Comparison of ENCODE assay signal across 15 cellular contexts in the genomic region with DNA sequence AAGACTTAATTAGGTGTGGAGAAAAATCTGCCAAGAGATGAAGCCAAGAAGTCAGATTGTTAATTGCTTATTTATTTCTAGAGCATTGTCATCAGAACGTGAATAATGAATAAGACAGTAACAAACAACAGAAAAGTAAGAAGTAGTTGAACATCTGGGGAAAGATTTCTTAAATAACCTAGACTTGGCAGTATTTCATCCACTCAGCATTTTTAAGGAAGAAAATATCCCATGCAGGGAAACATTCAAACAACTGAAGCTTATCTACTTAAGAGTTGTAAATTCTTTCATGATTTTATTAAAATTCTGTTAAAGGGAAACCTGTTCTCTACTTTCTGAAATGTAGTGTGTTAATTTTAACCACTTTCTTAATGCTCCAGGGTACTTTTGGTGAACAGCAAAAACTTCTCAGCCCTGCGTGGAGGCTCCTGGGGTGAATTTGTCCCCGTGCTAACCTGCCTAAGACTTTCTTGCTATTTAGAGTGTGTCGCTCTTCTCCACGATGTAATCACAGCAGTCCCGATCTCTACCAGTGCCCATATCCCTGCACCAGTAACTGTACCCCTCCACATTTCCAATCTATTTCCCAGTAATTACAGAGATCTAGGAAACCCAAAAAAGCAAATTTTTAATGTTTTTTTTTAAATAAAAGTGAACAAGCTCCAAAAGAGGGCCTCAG.
"Had no signal": no experiment of that assay in that cellular context is flagged by ENCODE, and none has a peak within 500 bp of the region (broad histone marks: within the 10 kb centered on the region; RNA-seq: fewer than 3 reads in every experiment).

No MANE protein-coding gene starts in this region.

- H3K4me3 ChIP-seq: lower lobe of right lung, tibial artery, upper lobe of left lung, uterus had no signal

- H3K36me3 ChIP-seq: lower lobe of right lung, tibial artery, upper lobe of left lung, uterus had no signal

- H3K4me1 ChIP-seq: lower lobe of right lung, tibial artery, uterus had no signal

- H3K9me3 ChIP-seq: lower lobe of right lung, tibial artery, upper lobe of left lung, uterus had no signal

- DNase-seq: effector memory CD8-positive, alpha-beta T cell; foreskin melanocyte; head of caudate nucleus; hippocampal formation; lower lobe of right lung; midbrain; right cardiac atrium; stimulated activated CD4-positive, alpha-beta T cell treated with anti-CD3 and anti-CD28 coated beads, Interleukin-4, amount 100 ng/mL, for 1 hour; stimulated activated CD8-positive, alpha-beta memory T cell treated with anti-CD3 and anti-CD28 coated beads, Interleukin-4, amount 100 ng/mL, for 48 hours; stimulated activated naive CD8-positive, alpha-beta T cell treated with anti-CD3 and anti-CD28 coated beads, Interleukin-15, Interleukin-2, amounts not matched to agents 100 U/mL and 50 U/mL, for 24 hours; tibial artery; upper lobe of left lung; uterus had no signal

- ATAC-seq: effector memory CD8-positive, alpha-beta T cell; left lobe of liver; lower lobe of right lung; right cardiac atrium; stimulated activated effector memory CD8-positive, alpha-beta T cell treated with anti-CD3 and anti-CD28 coated beads, Interleukin-12 subunit alpha, Interleukin-12 subunit beta, amount 100 ng/mL, for 72 hours; stimulated activated naive CD8-positive, alpha-beta T cell treated with anti-CD3 and anti-CD28 coated beads, Interleukin-15, Interleukin-2, amounts not matched to agents 100 U/mL and 50 U/mL, for 24 hours had no signal

- H3K27ac ChIP-seq: lower lobe of right lung, tibial artery, upper lobe of left lung, uterus had no signal

- H3K27me3 ChIP-seq: tibial artery, upper lobe of left lung, uterus had no signal
